8 cellular contexts compared by ENCODE assay signal in the genomic region with DNA sequence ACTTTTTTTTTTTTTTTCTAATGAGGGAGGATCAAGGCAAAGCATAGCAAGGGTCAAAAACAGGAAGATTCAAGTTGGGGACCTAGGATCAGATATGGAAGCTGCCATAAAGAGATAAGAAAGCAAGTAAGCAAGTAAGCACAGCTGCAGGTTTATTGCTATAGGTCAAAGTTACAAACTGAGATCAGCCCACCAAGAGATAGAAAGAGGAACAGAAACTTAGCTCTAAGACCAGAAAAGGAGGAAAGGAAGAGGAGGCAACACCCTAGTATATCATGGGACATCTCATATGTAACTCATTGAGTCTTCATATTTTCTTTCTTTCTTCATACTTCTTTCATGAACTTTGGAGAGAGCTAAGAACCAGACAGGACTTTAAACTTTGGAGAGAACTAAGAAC.
DNase-seq lines count a peak whose midpoint lies in the region; ATAC-seq lines count a peak whose summit lies in the region.
"Had no signal": no experiment of that assay in that cellular context is flagged by ENCODE, and none has a peak within 500 bp of the region (broad histone marks: within the 10 kb centered on the region; RNA-seq: fewer than 3 reads in every experiment).

No MANE protein-coding gene starts in this region.

- DNase-seq in NOMO-1 treated with DMSO at 0.1 percent for 48 hours (lab: John Stamatoyannopoulos, UW; ENCODE audit: unreplicated experiment) (peak; percentile 80), islet precursor cell (no peak), NCI-H524 treated with DMSO at 0.1 percent for 48 hours (lab: John Stamatoyannopoulos, UW) (no peak), DMS 273 treated with DMSO at 0.1 percent for 48 hours (lab: John Stamatoyannopoulos, UW) (no peak)
- DNase-seq in activated naive CD4-positive, alpha-beta T cell (lab: John Stamatoyannopoulos, UW), result no peak
- DNase-seq: NCI-H2081 had no signal

- ATAC-seq in GM19372 (IDR thresholded peaks at IDR 0.05; ENCODE audit: low read depth, unreplicated experiment) (peak; percentile 100), HG02973 (IDR thresholded peaks at IDR 0.05; ENCODE audit: unreplicated experiment) (peak; percentile 100)
